In the genomic region with DNA sequence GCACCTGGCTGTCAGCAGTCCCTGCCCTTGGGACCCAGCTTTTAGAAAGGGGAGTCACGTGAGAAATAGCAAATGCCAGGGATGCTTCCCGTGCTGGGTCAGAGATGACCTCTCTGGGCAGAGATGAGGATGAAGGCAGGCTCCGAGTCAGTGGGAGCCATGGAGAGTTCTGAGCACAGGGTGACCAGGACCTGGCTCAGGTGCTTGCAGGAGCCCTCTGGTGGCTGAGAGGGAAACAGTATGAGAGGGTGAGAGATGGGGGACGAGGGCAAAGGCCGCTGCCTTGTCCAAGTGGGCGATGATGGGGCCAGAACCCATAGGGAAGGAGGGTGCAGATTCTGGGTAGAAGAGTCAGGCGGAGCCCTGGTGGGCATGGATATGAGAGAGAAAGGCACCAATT, we compare ENCODE assay signal across 9 cellular contexts. TPM values are rescaled to one million over a fixed set of nuclear protein-coding genes. Genes with fewer than 3 reads are reported as not detected.
DNase-seq lines count a peak whose midpoint lies in the region; ATAC-seq and TF ChIP-seq lines count a peak whose summit lies in the region.
"Had no signal": no experiment of that assay in that cellular context is flagged by ENCODE, and none has a peak within 500 bp of the region (broad histone marks: within the 10 kb centered on the region; RNA-seq: fewer than 3 reads in every experiment).

No MANE protein-coding gene starts in this region.

- TF ChIP-seq CTCF in RWPE2 (IDR thresholded peaks at IDR 0.05; ENCODE audit: poor library complexity, severe bottlenecking) (no peak), fibroblast of the aortic adventitia (IDR thresholded peaks at IDR 0.05; ENCODE audit: insufficient read depth, low read length) (peak; percentile 21)

- H3K4me3 ChIP-seq in RWPE2 (ENCODE audit: severe bottlenecking) (no peak overlapping the region), fibroblast of the aortic adventitia (ENCODE audit: low read depth, low read length) (no peak overlapping the region)

- no peaks in the 10 kb centered on the region for H3K4me1 ChIP-seq in RWPE2 (ENCODE audit: insufficient read depth, poor library complexity, severe bottlenecking)

- CTCF ChIA-PET in activated naive CD4-positive, alpha-beta T cell treated with anti-CD3 and anti-CD28 coated beads, Interleukin-2, amount 10 ng/mL, durations not matched to agents 7 days and 5 days (lab: Charles Lee): interaction anchor here (0.9 to 2.9 kb wide), 5 partner anchors 10 to 118 kb away, joined by 3 to 18 read pairs (median 4); a partner anchor contains a TSS

- H3K9me3 ChIP-seq in RWPE2 (ENCODE audit: severe bottlenecking): no peaks in the 10 kb centered on the region

- H3K27me3 ChIP-seq in RWPE2 (ENCODE audit: insufficient read depth, poor library complexity, severe bottlenecking): no peaks in the 10 kb centered on the region

- peak overlapping the region; percentile 71 for H3K27ac Mint-ChIP-seq in activated naive CD4-positive, alpha-beta T cell treated with anti-CD3 and anti-CD28 coated beads, Interleukin-2, amount 10 ng/mL, durations not matched to agents 7 days and 5 days

- peaks cover 41% of the 10 kb centered on the region for H3K36me3 ChIP-seq in RWPE2 (ENCODE audit: low read depth)

- ATAC-seq in RWPE2 (ENCODE audit: low read depth) (0 out of 3 replicates have a peak, but pooled peaks have one; percentile 38), HG02852 (IDR thresholded peaks at IDR 0.05; ENCODE audit: unreplicated experiment) (no peak)
- peak; percentile 50 for ATAC-seq in stimulated activated naive CD8-positive, alpha-beta T cell treated with anti-CD3 and anti-CD28 coated beads, Interleukin-15, Interleukin-2, amounts not matched to agents 100 U/mL and 50 U/mL, for 24 hours

- H3K27me3 Mint-ChIP-seq in activated naive CD4-positive, alpha-beta T cell treated with anti-CD3 and anti-CD28 coated beads, Interleukin-2, amount 10 ng/mL, durations not matched to agents 7 days and 5 days: no peaks in the 10 kb centered on the region

- no peak overlapping the region for H3K27ac ChIP-seq in RWPE2 (ENCODE audit: poor library complexity, severe bottlenecking)

- H3K36me3 Mint-ChIP-seq in activated naive CD4-positive, alpha-beta T cell treated with anti-CD3 and anti-CD28 coated beads, Interleukin-2, amount 10 ng/mL, durations not matched to agents 7 days and 5 days: peaks cover 41% of the 10 kb centered on the region

- no peak overlapping the region for H3K4me3 Mint-ChIP-seq in activated naive CD4-positive, alpha-beta T cell treated with anti-CD3 and anti-CD28 coated beads, Interleukin-2, amount 10 ng/mL, durations not matched to agents 7 days and 5 days

- peaks cover 8% of the 10 kb centered on the region for H3K4me1 Mint-ChIP-seq in activated naive CD4-positive, alpha-beta T cell treated with anti-CD3 and anti-CD28 coated beads, Interleukin-2, amount 10 ng/mL, durations not matched to agents 7 days and 5 days

- H3K9me3 Mint-ChIP-seq in activated naive CD4-positive, alpha-beta T cell treated with anti-CD3 and anti-CD28 coated beads, Interleukin-2, amount 10 ng/mL, durations not matched to agents 7 days and 5 days: no peaks in the 10 kb centered on the region

- no peak for DNase-seq in activated naive CD4-positive, alpha-beta T cell treated with anti-CD3 and anti-CD28 coated beads, Interleukin-2, amount 10 ng/mL, durations not matched to agents 7 days and 5 days
- DNase-seq in activated naive CD4-positive, alpha-beta T cell (lab: John Stamatoyannopoulos, UW): no peak
- DNase-seq in RWPE2 (ENCODE audit: low spot score) (no peak), fibroblast of the aortic adventitia (ENCODE audit: low read depth) (no peak), SIG-M5 treated with dmso at 0.1 percent for 504 hours (lab: John Stamatoyannopoulos, UW; ENCODE audit: unreplicated experiment) (no peak), NCI-H2227 treated with DMSO at 0.1 percent for 48 hours (lab: John Stamatoyannopoulos, UW) (no peak)
- no peak for DNase-seq in stimulated activated naive CD8-positive, alpha-beta T cell treated with anti-CD3 and anti-CD28 coated beads, Interleukin-15, Interleukin-2, amounts not matched to agents 100 U/mL and 50 U/mL, for 24 hours
- DNase-seq: NCI-H187 had no signal

RNA-seq across cellular contexts. Expression of a gene that starts 15.8 kb away (rescaled TPM):
- 30.2 and 44.3 TPM in 2 replicates for total RNA-seq in fibroblast of the aortic adventitia (ENCODE audit: low replicate concordance)

RNA-seq across cellular contexts. Expression of a gene that starts 28.0 kb away (rescaled TPM):
- 0.41 and 0.81 TPM in 2 replicates for total RNA-seq in fibroblast of the aortic adventitia (ENCODE audit: low replicate concordance)

RNA-seq across cellular contexts. Expression of a gene that starts 51.2 kb away (rescaled TPM):
- 16.4 and 39.6 TPM in 2 replicates for total RNA-seq in fibroblast of the aortic adventitia (ENCODE audit: low replicate concordance)
